8 cellular contexts compared by ENCODE assay signal in genomic region chr13:98664047-98664446, GRCh38.
DNase-seq lines count a peak whose midpoint lies in the region; ATAC-seq, FAIRE-seq and TF ChIP-seq lines count a peak whose summit lies in the region.

No MANE protein-coding gene starts in this region.

- CTCF ChIA-PET in K562 (lab: Yijun Ruan, JAX; ENCODE audit: low intra/inter-chr PET ratio): no interaction called here

- H3K27ac ChIP-seq in K562 (ENCODE audit: extremely low read depth, low read depth, low read length): no peak overlapping the region

- H3K79me2 ChIP-seq in K562 (ENCODE audit: control insufficient read depth, insufficient read depth, low read length): no peaks in the 10 kb centered on the region

- TF ChIP-seq POLR2A in K562 (conservative IDR thresholded peaks at IDR 0.05): no peak

- WGBS in K562 (ENCODE audit: insufficient coverage, low coverage, missing lambda C conversion rate): 0% methylated on average over 11 of the region's 11 CpGs

- peak; percentile 25 for DNase-seq in GM04503 (ENCODE audit: low read depth)
- DNase-seq in T1000 (lab: John Stamatoyannopoulos, UW): peak; percentile 3
- peak in 1 of 4 experiments; percentile 11 for DNase-seq in K562 (ENCODE audit: extremely low read depth in 1 of 4, low spot score in 3 of 4)
- DNase-seq in stimulated activated CD4-positive, alpha-beta T cell treated with anti-CD3 and anti-CD28 coated beads, Interleukin-1b, Interleukin-23, amount 100 ng/mL, for 24 hours (ENCODE audit: low read depth in 4 of 4, low spot score in 1 of 4): peak; percentile 25 to 61 (median 42)
- no peak for DNase-seq in NCI-H2196 (lab: John Stamatoyannopoulos, UW; ENCODE audit: unreplicated experiment)
- no peak for DNase-seq in ureter (ENCODE audit: low spot score)

- no peak overlapping the region for H2AFZ ChIP-seq in K562 (ENCODE audit: low read depth, low read length)

- H3K27me3 ChIP-seq in K562 (ENCODE audit: control insufficient read depth in 2 of 2, insufficient read depth in 2 of 2, low read length in 2 of 2): peaks cover 2 to 47% of the 10 kb centered on the region in 2 experiments; a peak in 3 of 5 replicates

- intact Hi-C loops in K562 (cut with micrococcal nuclease): no loop called here

- H3K4me3 ChIP-seq in K562: no peak overlapping the region

- no peaks in the 10 kb centered on the region for H3K9me3 ChIP-seq in K562 (replicated peaks; ENCODE audit: control insufficient read depth, insufficient read depth, low read depth, low read length)

- in situ Hi-C loops in K562 (cut with MboI): no loop called here

- no TSS peak for BruUV-seq in K562 (replicated peaks; lab: Mats Ljungman, UMichigan)

- FAIRE-seq in K562 (lab: Jason Lieb, UNC): no peak

- no peak for TF ChIP-seq CTCF in K562 (IDR thresholded peaks at IDR 0.05 in 2 of 3, conservative IDR thresholded peaks at IDR 0.05 in 1 of 3; ENCODE audit: insufficient read depth in 2 of 3, low read depth in 1 of 3, low read length in 3 of 3)

- no peak overlapping the region for H3K4me2 ChIP-seq in K562 (ENCODE audit: insufficient read depth, low read length)

- POLR2A ChIA-PET in K562 (lab: Yijun Ruan, JAX): no interaction called here

- no peak for TF ChIP-seq EP300 in K562 (IDR thresholded peaks at IDR 0.05; ENCODE audit: low read length)

- H3K9me1 ChIP-seq in K562 (ENCODE audit: control insufficient read depth, insufficient read depth, low read length): no peaks in the 10 kb centered on the region

- H3K4me1 ChIP-seq in K562 (replicated peaks in 1 of 2; ENCODE audit: control insufficient read depth in 2 of 2, insufficient read depth in 2 of 2, low read length in 2 of 2): no peaks in the 10 kb centered on the region

- no peak for TF ChIP-seq RAD21 in K562 (CRISPR knock-in tag; conservative IDR thresholded peaks at IDR 0.05 in 1 of 2, IDR thresholded peaks at IDR 0.05 in 1 of 2)

- H4K20me1 ChIP-seq in K562 (replicated peaks; ENCODE audit: control insufficient read depth, insufficient read depth, low read length): no peaks in the 10 kb centered on the region

- no peaks in the 10 kb centered on the region for H3K36me3 ChIP-seq in K562 (ENCODE audit: control insufficient read depth, insufficient read depth, low read length)

- ATAC-seq in K562: no peak
- ATAC-seq in HG02678 (IDR thresholded peaks at IDR 0.05; ENCODE audit: unreplicated experiment): no peak
- ATAC-seq in HG02852 (IDR thresholded peaks at IDR 0.05; ENCODE audit: unreplicated experiment): no peak

- no peak overlapping the region for H3K9ac ChIP-seq in K562 (ENCODE audit: insufficient read depth in 1 of 2, low read depth in 2 of 2, low read length in 2 of 2)

TF ChIP-seq in K562, 482 proteins besides CTCF, POLR2A, EP300 and RAD21:
- TF ChIP-seq ZFP36 (IDR thresholded peaks at IDR 0.05; ENCODE audit: low read depth, low read length, partially characterized antibody): no peak
- TF ChIP-seq EGR1 (conservative IDR thresholded peaks at IDR 0.05): 0 out of 2 replicates have a peak, but pooled peaks have one; percentile 8

Comparison
In these comparisons a context has a peak if more than half of its experiments do, and no peak if none do; other contexts are left out.
1. DNase-seq: peak in GM04503 (single experiment), T1000 (single experiment) and stimulated activated CD4-positive, alpha-beta T cell treated with anti-CD3 and anti-CD28 coated beads, Interleukin-1b, Interleukin-23, amount 100 ng/mL, for 24 hours (4 of 4); none in NCI-H2196 (single experiment) and ureter (single experiment).